In the genomic region with DNA sequence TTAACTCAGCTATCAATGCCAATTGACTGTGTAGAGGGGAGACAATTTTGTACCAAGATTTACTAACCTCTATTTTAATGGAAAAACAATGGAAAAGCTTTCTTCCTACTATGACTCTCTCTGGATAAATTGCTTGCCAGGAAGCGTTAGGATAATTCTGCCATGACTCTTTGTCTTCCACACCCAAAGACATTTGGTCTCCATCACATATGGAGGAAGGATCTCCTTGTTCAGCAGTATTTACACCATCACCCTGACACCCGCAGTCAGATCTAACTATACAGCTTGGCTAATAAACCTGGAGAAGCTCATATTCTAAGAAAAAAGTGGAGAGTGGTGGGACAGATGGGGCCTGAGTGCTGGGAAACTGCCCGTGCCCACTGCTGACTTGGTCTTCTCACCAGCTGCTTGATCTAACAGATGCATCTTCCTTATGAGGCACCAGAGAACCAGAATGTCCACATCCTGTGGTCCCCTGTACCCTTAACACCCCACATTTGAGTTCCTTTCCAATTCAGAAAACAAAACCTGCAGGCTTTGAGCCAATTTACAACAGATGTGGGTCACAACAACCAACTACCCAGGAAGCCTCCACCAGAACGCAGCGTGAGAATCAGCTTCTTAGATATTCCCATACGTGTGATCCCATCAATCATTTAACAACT, we compare ENCODE assay signal across 26 cellular contexts.
DNase-seq lines count a peak whose midpoint lies in the region; ATAC-seq and TF ChIP-seq lines count a peak whose summit lies in the region.
"Had no signal": no experiment of that assay in that cellular context is flagged by ENCODE, and none has a peak within 500 bp of the region (broad histone marks: within the 10 kb centered on the region; RNA-seq: fewer than 3 reads in every experiment).

No MANE protein-coding gene starts in this region.

- CTCF ChIA-PET in A673 (lab: Charles Lee) = no interaction called here

- H3K4me3 Mint-ChIP-seq in immature natural killer cell = peak overlapping the region; percentile 74 to 83 (median 81)
- H3K4me3 Mint-ChIP-seq: B cell; CD8-positive, alpha-beta T cell had no signal

- no peaks in the 10 kb centered on the region for H3K36me3 Mint-ChIP-seq in immature natural killer cell
- H3K36me3 Mint-ChIP-seq: CD8-positive, alpha-beta T cell had no signal

- no peak for TF ChIP-seq CTCF in A673 (conservative IDR thresholded peaks at IDR 0.05; ENCODE audit: low read depth, low read length)
- no peak for TF ChIP-seq CTCF in GM20000 (IDR thresholded peaks at IDR 0.05; ENCODE audit: extremely low read depth, missing control alignments)

- peaks cover 0 to 2% (median 0%) of the 10 kb centered on the region in 3 donors for H3K27me3 Mint-ChIP-seq in immature natural killer cell (ENCODE audit: low read depth in 3 of 3)

- peaks cover 80 to 88% of the 10 kb centered on the region in 2 donors for H3K4me1 Mint-ChIP-seq in immature natural killer cell

- H3K36me3 ChIP-seq in A673 (ENCODE audit: insufficient read depth, low read length, poor library complexity, severe bottlenecking) (no peaks in the 10 kb centered on the region), KOPT-K1 (ENCODE audit: insufficient read depth, low read length) (0 out of 2 replicates have a peak, but pooled peaks cover 7% of the 10 kb centered on the region)
- H3K36me3 ChIP-seq: SJCRH30 had no signal

- DNase-seq in A673 (ENCODE audit: low spot score) (peak; percentile 36), NCI-H69 (lab: John Stamatoyannopoulos, UW) (peak; percentile 39), immature natural killer cell (peak; percentile 63 to 74 (median 73)), GM20000 (ENCODE audit: low spot score) (no peak), occipital lobe (lab: John Stamatoyannopoulos, UW) (no peak)
- DNase-seq: Caco-2; CD8-positive, alpha-beta T cell; DMS153; DND-41; HCEC 1CT; Kasumi-1; NCI-H1105 treated with DMSO at 0.1 percent for 48 hours; NCI-H146; NCI-H1930; NCI-H2107; NCI-H510A; NCI-H774; PC-9; SJCRH30 had no signal

- H3K9me3 Mint-ChIP-seq in immature natural killer cell = no peaks in the 10 kb centered on the region
- H3K9me3 Mint-ChIP-seq: CD8-positive, alpha-beta T cell had no signal

- ATAC-seq in HG02759 (IDR thresholded peaks at IDR 0.05; ENCODE audit: unreplicated experiment) (no peak), HG02885 (IDR thresholded peaks at IDR 0.05; ENCODE audit: poor library complexity, unreplicated experiment) (no peak)
- ATAC-seq: CD8-positive, alpha-beta T cell; Right ventricle myocardium inferior; SK-N-SH treated with all-trans-retinoic acid at 6 μM for 48 hours had no signal

- intact Hi-C loops in A673 (cut with micrococcal nuclease; ENCODE audit: unreplicated experiment) = loop anchor here (5.0 kb wide), 2 partner anchors 37 to 778 kb away; no protein-coding TSS in a partner anchor

- no TSS peak for BruUV-seq in A673 (replicated peaks; lab: Mats Ljungman, UMichigan)

- peaks cover 68% of the 10 kb centered on the region for H3K4me1 ChIP-seq in A673 (ENCODE audit: insufficient read depth, low read length, poor library complexity, severe bottlenecking)
- H3K4me1 ChIP-seq: Caco-2 had no signal

- H3K27me3 ChIP-seq in A673 (replicated peaks; ENCODE audit: insufficient read depth, low read depth, low read length, poor library complexity) = no peaks in the 10 kb centered on the region
- H3K27me3 ChIP-seq: SJCRH30 had no signal

- H3K9me3 ChIP-seq in A673 (ENCODE audit: low read depth, low read length, poor library complexity, severe bottlenecking) (no peaks in the 10 kb centered on the region), KOPT-K1 (ENCODE audit: insufficient read depth, low read length, poor library complexity, severe bottlenecking) (no peaks in the 10 kb centered on the region)
- H3K9me3 ChIP-seq: Caco-2, SJCRH30 had no signal

- POLR2A ChIA-PET in A673 (lab: Charles Lee; ENCODE audit: low non-redundant PET) = no interaction called here

- peak overlapping the region; percentile 97 for H3K27ac ChIP-seq in A673 (ENCODE audit: low read depth, low read length, poor library complexity, severe bottlenecking)
- H3K27ac ChIP-seq in KOPT-K1 (ENCODE audit: low read depth, low read length, poor library complexity, severe bottlenecking) = peak overlapping the region; percentile 100
- H3K27ac ChIP-seq: C4-2B, PC-9, SJCRH30 had no signal

- H3K27ac Mint-ChIP-seq in immature natural killer cell = peak overlapping the region; percentile 89 to 98 (median 94)
- H3K27ac Mint-ChIP-seq: B cell; CD8-positive, alpha-beta T cell had no signal

- no peak overlapping the region for H3K4me3 ChIP-seq in A673 (ENCODE audit: low read depth, low read length, poor library complexity, severe bottlenecking)
- H3K4me3 ChIP-seq: PC-9, SJCRH30 had no signal

Comparison
In these comparisons a context has a peak if more than half of its experiments do, and no peak if none do; other contexts are left out.
1. DNase-seq: peak in A673 (single experiment), NCI-H69 (single experiment) and immature natural killer cell (3 of 3); none in GM20000 (single experiment) and occipital lobe (single experiment).